1 cellular context compared by ENCODE assay signal in genomic region chr1:54199765-54200518, GRCh38.
TF ChIP-seq lines count a peak whose summit lies in the region.

A gene with protein sequence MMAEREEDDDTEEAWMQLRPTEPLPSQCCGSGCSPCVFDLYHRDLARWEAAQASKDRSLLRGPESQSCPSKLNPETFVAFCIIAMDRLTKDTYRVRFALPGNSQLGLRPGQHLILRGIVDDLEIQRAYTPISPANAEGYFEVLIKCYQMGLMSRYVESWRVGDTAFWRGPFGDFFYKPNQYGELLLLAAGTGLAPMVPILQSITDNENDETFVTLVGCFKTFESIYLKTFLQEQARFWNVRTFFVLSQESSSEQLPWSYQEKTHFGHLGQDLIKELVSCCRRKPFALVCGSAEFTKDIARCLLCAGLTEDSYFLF (minus strand): TSS chr1:54200030. CDS start chr1:54195616, 4,414 bp downstream.
MRPL37 (plus strand) TSS chr1:54200167; CDS start chr1:54200244, 77 bp downstream.

TF ChIP-seq in HepG2, 621 proteins besides CTCF, POLR2A, EP300 and RAD21 (continued from another document and continues in another):
- TF ChIP-seq AHDC1 (CRISPR knock-in tag; IDR thresholded peaks at IDR 0.05; ENCODE audit: borderline replicate concordance) (peak; percentile 60; the same call in 1 of the 2 replicates), DPF2 (CRISPR knock-in tag; IDR thresholded peaks at IDR 0.05; ENCODE audit: borderline replicate concordance, low read depth) (no peak), RCOR2 (CRISPR knock-in tag; IDR thresholded peaks at IDR 0.05) (no peak), ZNF441 (CRISPR knock-in tag; IDR thresholded peaks at IDR 0.05; ENCODE audit: borderline replicate concordance) (no peak; the same call in 1 of the 2 replicates), MAFF (IDR thresholded peaks at IDR 0.05; ENCODE audit: low read depth, low read length) (no peak), HNRNPK (IDR thresholded peaks at IDR 0.05; ENCODE audit: low read depth, low read length, poor library complexity, severe bottlenecking) (no peak), ZNF10 (CRISPR knock-in tag; IDR thresholded peaks at IDR 0.05; ENCODE audit: borderline replicate concordance, low read depth) (no peak), NFKB2 (CRISPR knock-in tag; IDR thresholded peaks at IDR 0.05; ENCODE audit: borderline replicate concordance) (peak; percentile 76; the same call in 1 of the 2 replicates), REST (IDR thresholded peaks at IDR 0.05; ENCODE audit: borderline replicate concordance in 1 of 2, low read depth in 1 of 2, low read length in 2 of 2) (peak in 1 of 2 experiments; percentile 16; a peak in 1 of 4 replicates), SRSF4 (IDR thresholded peaks at IDR 0.05; ENCODE audit: low read depth, low read length, poor library complexity, severe bottlenecking) (no peak), ZFAT (CRISPR knock-in tag; conservative IDR thresholded peaks at IDR 0.05) (no peak), ZNF160 (CRISPR knock-in tag; IDR thresholded peaks at IDR 0.05) (no peak), MTF1 (CRISPR knock-in tag; IDR thresholded peaks at IDR 0.05) (no peak), SIX1 (CRISPR knock-in tag; IDR thresholded peaks at IDR 0.05; ENCODE audit: borderline replicate concordance) (no peak), TRIM24 (CRISPR knock-in tag; IDR thresholded peaks at IDR 0.05) (no peak), MTF2 (CRISPR knock-in tag; IDR thresholded peaks at IDR 0.05; ENCODE audit: borderline replicate concordance) (no peak), SYNCRIP (IDR thresholded peaks at IDR 0.05; ENCODE audit: insufficient read depth, low read depth, low read length) (no peak), RARG (CRISPR knock-in tag; IDR thresholded peaks at IDR 0.05; ENCODE audit: low read depth) (no peak), FOXK1 (CRISPR knock-in tag; IDR thresholded peaks at IDR 0.05; ENCODE audit: borderline replicate concordance, low read depth) (no peak), NPAS2 (CRISPR knock-in tag; IDR thresholded peaks at IDR 0.05; ENCODE audit: borderline replicate concordance) (no peak), PATZ1 (CRISPR knock-in tag; IDR thresholded peaks at IDR 0.05) (peak; percentile 5; the same call in 1 of the 2 replicates), ZNF572 (CRISPR knock-in tag; IDR thresholded peaks at IDR 0.05) (no peak), DNMT3B (CRISPR knock-in tag; conservative IDR thresholded peaks at IDR 0.05) (no peak), ZNF260 (CRISPR knock-in tag; IDR thresholded peaks at IDR 0.05; ENCODE audit: borderline replicate concordance, low read depth) (0 out of 2 replicates have a peak, but pooled peaks have one; percentile 62), MEIS2 (CRISPR knock-in tag; IDR thresholded peaks at IDR 0.05) (no peak; the same call in 1 of the 2 replicates), SALL2 (CRISPR knock-in tag; IDR thresholded peaks at IDR 0.05) (peak; percentile 59; the same call in 1 of the 2 replicates), PRMT3 (CRISPR knock-in tag; IDR thresholded peaks at IDR 0.05; ENCODE audit: borderline replicate concordance, low read depth) (no peak), TCF12 (IDR thresholded peaks at IDR 0.05) (no peak), TCF12 (CRISPR knock-in tag; IDR thresholded peaks at IDR 0.05) (no peak), ZNF513 (CRISPR knock-in tag; conservative IDR thresholded peaks at IDR 0.05) (no peak), ZNF331 (CRISPR knock-in tag; IDR thresholded peaks at IDR 0.05) (no peak; the same call in 1 of the 2 replicates), ZC3H4 (CRISPR knock-in tag; IDR thresholded peaks at IDR 0.05; ENCODE audit: borderline replicate concordance) (no peak), ZNF83 (CRISPR knock-in tag; IDR thresholded peaks at IDR 0.05; ENCODE audit: borderline replicate concordance) (no peak; the same call in 1 of the 2 replicates), MZF1 (CRISPR knock-in tag; IDR thresholded peaks at IDR 0.05; ENCODE audit: borderline replicate concordance) (no peak)
- TF ChIP-seq, protein P1, sequence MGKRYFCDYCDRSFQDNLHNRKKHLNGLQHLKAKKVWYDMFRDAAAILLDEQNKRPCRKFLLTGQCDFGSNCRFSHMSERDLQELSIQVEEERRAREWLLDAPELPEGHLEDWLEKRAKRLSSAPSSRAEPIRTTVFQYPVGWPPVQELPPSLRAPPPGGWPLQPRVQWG (CRISPR knock-in tag; IDR thresholded peaks at IDR 0.05; ENCODE audit: borderline replicate concordance, low read depth) = no peak
- TF ChIP-seq, protein P2, sequence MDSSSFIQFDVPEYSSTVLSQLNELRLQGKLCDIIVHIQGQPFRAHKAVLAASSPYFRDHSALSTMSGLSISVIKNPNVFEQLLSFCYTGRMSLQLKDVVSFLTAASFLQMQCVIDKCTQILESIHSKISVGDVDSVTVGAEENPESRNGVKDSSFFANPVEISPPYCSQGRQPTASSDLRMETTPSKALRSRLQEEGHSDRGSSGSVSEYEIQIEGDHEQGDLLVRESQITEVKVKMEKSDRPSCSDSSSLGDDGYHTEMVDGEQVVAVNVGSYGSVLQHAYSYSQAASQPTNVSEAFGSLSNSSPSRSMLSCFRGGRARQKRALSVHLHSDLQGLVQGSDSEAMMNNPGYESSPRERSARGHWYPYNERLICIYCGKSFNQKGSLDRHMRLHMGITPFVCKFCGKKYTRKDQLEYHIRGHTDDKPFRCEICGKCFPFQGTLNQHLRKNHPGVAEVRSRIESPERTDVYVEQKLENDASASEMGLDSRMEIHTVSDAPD (CRISPR knock-in tag; IDR thresholded peaks at IDR 0.05) = no peak
- TF ChIP-seq, protein P3, sequence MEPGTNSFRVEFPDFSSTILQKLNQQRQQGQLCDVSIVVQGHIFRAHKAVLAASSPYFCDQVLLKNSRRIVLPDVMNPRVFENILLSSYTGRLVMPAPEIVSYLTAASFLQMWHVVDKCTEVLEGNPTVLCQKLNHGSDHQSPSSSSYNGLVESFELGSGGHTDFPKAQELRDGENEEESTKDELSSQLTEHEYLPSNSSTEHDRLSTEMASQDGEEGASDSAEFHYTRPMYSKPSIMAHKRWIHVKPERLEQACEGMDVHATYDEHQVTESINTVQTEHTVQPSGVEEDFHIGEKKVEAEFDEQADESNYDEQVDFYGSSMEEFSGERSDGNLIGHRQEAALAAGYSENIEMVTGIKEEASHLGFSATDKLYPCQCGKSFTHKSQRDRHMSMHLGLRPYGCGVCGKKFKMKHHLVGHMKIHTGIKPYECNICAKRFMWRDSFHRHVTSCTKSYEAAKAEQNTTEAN (CRISPR knock-in tag; conservative IDR thresholded peaks at IDR 0.05) = no peak
- TF ChIP-seq, protein P4, sequence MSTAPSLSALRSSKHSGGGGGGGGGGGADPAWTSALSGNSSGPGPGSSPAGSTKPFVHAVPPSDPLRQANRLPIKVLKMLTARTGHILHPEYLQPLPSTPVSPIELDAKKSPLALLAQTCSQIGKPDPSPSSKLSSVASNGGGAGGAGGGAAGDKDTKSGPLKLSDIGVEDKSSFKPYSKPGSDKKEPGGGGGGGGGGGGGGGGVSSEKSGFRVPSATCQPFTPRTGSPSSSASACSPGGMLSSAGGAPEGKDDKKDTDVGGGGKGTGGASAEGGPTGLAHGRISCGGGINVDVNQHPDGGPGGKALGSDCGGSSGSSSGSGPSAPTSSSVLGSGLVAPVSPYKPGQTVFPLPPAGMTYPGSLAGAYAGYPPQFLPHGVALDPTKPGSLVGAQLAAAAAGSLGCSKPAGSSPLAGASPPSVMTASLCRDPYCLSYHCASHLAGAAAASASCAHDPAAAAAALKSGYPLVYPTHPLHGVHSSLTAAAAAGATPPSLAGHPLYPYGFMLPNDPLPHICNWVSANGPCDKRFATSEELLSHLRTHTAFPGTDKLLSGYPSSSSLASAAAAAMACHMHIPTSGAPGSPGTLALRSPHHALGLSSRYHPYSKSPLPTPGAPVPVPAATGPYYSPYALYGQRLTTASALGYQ (CRISPR knock-in tag; IDR thresholded peaks at IDR 0.05) = no peak
- TF ChIP-seq, protein P5, sequence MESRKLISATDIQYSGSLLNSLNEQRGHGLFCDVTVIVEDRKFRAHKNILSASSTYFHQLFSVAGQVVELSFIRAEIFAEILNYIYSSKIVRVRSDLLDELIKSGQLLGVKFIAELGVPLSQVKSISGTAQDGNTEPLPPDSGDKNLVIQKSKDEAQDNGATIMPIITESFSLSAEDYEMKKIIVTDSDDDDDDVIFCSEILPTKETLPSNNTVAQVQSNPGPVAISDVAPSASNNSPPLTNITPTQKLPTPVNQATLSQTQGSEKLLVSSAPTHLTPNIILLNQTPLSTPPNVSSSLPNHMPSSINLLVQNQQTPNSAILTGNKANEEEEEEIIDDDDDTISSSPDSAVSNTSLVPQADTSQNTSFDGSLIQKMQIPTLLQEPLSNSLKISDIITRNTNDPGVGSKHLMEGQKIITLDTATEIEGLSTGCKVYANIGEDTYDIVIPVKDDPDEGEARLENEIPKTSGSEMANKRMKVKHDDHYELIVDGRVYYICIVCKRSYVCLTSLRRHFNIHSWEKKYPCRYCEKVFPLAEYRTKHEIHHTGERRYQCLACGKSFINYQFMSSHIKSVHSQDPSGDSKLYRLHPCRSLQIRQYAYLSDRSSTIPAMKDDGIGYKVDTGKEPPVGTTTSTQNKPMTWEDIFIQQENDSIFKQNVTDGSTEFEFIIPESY (CRISPR knock-in tag; IDR thresholded peaks at IDR 0.05) = no peak
